In genomic region chr3:183775781-183776180, GRCh38 we compare ENCODE assay signal across 13 cellular contexts. TPM values are rescaled to one million over a fixed set of nuclear protein-coding genes. Genes with fewer than 3 reads are reported as not detected.
DNase-seq lines count a peak whose midpoint lies in the region; ATAC-seq and TF ChIP-seq lines count a peak whose summit lies in the region.
"Had no signal": no experiment of that assay in that cellular context is flagged by ENCODE, and none has a peak within 500 bp of the region (broad histone marks: within the 10 kb centered on the region; RNA-seq: fewer than 3 reads in every experiment).

No MANE protein-coding gene starts in this region.

- no peaks in the 10 kb centered on the region for H3K27me3 Mint-ChIP-seq in natural killer cell treated with Interleukin-12 subunit alpha and Interleukin-12 subunit beta and Interleukin-15 and Interleukin-18, amount 100 ng/mL, for 72 hours
- H3K27me3 Mint-ChIP-seq in CD8-positive, alpha-beta memory T cell, result no peaks in the 10 kb centered on the region
- H3K27me3 Mint-ChIP-seq: CD4-positive, CD25-positive, alpha-beta regulatory T cell had no signal

- H3K27ac ChIP-seq in HL-60 (replicated peaks), result peak overlapping the region; percentile 42
- no peak overlapping the region for H3K27ac ChIP-seq in heart left ventricle
- H3K27ac ChIP-seq in gastrocnemius medialis, result peak overlapping the region in 3 of 4 donors; percentile 40 to 71 (median 51)
- H3K27ac ChIP-seq in CD8-positive, alpha-beta memory T cell (ENCODE audit: low read depth, low read length), result no peak overlapping the region

- in situ Hi-C loops in gastrocnemius medialis (cut with MboI; ENCODE audit: low sequenced_read_pairs in 4 of 4), result no loop called here

- peak; percentile 76 to 94 (median 84) for ATAC-seq in heart left ventricle
- ATAC-seq in gastrocnemius medialis, result peak; percentile 90 to 92
- ATAC-seq in natural killer cell treated with Interleukin-12 subunit alpha and Interleukin-12 subunit beta and Interleukin-15 and Interleukin-18, amount 100 ng/mL, for 72 hours, result no peak

- H3K4me1 Mint-ChIP-seq in natural killer cell treated with Interleukin-12 subunit alpha and Interleukin-12 subunit beta and Interleukin-15 and Interleukin-18, amount 100 ng/mL, for 72 hours (ENCODE audit: low read depth in 2 of 2), result no peaks in the 10 kb centered on the region
- H3K4me1 Mint-ChIP-seq in CD8-positive, alpha-beta memory T cell, result no peaks in the 10 kb centered on the region

- TF ChIP-seq CTCF in HL-60 (IDR thresholded peaks at IDR 0.05; ENCODE audit: insufficient read depth, low read length), result no peak
- TF ChIP-seq CTCF in heart left ventricle (IDR thresholded peaks at IDR 0.05), result no peak
- TF ChIP-seq CTCF in gastrocnemius medialis (IDR thresholded peaks at IDR 0.05 in 4 of 5, conservative IDR thresholded peaks at IDR 0.05 in 1 of 5), result no peak

- WGBS in heart left ventricle, 4 donors, result 40 to 52% (median 45%) methylated on average over 5 of the region's 5 CpGs

- DNase-seq in HL-60 (ENCODE audit: low read depth in 1 of 2, low spot score in 1 of 2), result peak; percentile 31 to 79
- peak; percentile 7 for DNase-seq in OCI-M1 (lab: John Stamatoyannopoulos, UW)
- peak; percentile 53 to 76 (median 67) for DNase-seq in heart left ventricle
- peak; percentile 66 to 72 for DNase-seq in gastrocnemius medialis
- no peak for DNase-seq in NCI-H187 (lab: John Stamatoyannopoulos, UW)
- no peak for DNase-seq in natural killer cell treated with Interleukin-12 subunit alpha and Interleukin-12 subunit beta and Interleukin-15 and Interleukin-18, amount 100 ng/mL, for 72 hours (ENCODE audit: low spot score)
- DNase-seq in CD8-positive, alpha-beta memory T cell, result no peak
- DNase-seq: CD4-positive, CD25-positive, alpha-beta regulatory T cell; effector memory CD4-positive, alpha-beta T cell; NCI-H1092 treated with DMSO at 0.1 percent for 48 hours; stimulated activated CD4-positive, alpha-beta T cell treated with anti-CD3 and anti-CD28 coated beads, Interleukin-2, amount 100 ng/mL, for 24 hours had no signal

- TF ChIP-seq POLR2A in heart left ventricle (IDR thresholded peaks at IDR 0.05), result no peak
- no peak for TF ChIP-seq POLR2A in gastrocnemius medialis (IDR thresholded peaks at IDR 0.05)

- H3K9me3 ChIP-seq in heart left ventricle (no peaks in the 10 kb centered on the region), gastrocnemius medialis (no peaks in the 10 kb centered on the region)
- no peaks in the 10 kb centered on the region for H3K9me3 ChIP-seq in CD8-positive, alpha-beta memory T cell (ENCODE audit: low read length)

- H3K4me1 ChIP-seq in heart left ventricle (peaks cover 0 to 26% (median 4%) of the 10 kb centered on the region in 12 donors), gastrocnemius medialis (peaks cover 0 to 5% of the 10 kb centered on the region in 2 donors)
- H3K4me1 ChIP-seq in CD8-positive, alpha-beta memory T cell (ENCODE audit: insufficient read depth, low read length), result no peaks in the 10 kb centered on the region

- CTCF ChIA-PET in CD8-positive, alpha-beta memory T cell (lab: Charles Lee), result interaction anchor here (1.3 kb wide), 1 partner anchor 9 kb away, joined by 3 read pairs; no protein-coding TSS in a partner anchor

- H3K4me3 ChIP-seq in HL-60 (replicated peaks; ENCODE audit: insufficient read depth, low read length) (no peak overlapping the region), heart left ventricle (no peak overlapping the region), gastrocnemius medialis (no peak overlapping the region)
- H3K4me3 ChIP-seq in CD8-positive, alpha-beta memory T cell (ENCODE audit: low read length), result no peak overlapping the region

- H3K9me3 Mint-ChIP-seq in natural killer cell treated with Interleukin-12 subunit alpha and Interleukin-12 subunit beta and Interleukin-15 and Interleukin-18, amount 100 ng/mL, for 72 hours, result no peaks in the 10 kb centered on the region
- no peaks in the 10 kb centered on the region for H3K9me3 Mint-ChIP-seq in CD8-positive, alpha-beta memory T cell
- H3K9me3 Mint-ChIP-seq: CD4-positive, CD25-positive, alpha-beta regulatory T cell; T-helper 1 cell treated with Interleukin-12 subunit alpha and Interleukin-12 subunit beta and Interleukin-4 antibody, amounts not matched to agents 30 μg/mL and 1 μg/mL, for 36 hours had no signal

- H3K4me3 Mint-ChIP-seq in natural killer cell treated with Interleukin-12 subunit alpha and Interleukin-12 subunit beta and Interleukin-15 and Interleukin-18, amount 100 ng/mL, for 72 hours, result no peak overlapping the region
- no peak overlapping the region for H3K4me3 Mint-ChIP-seq in CD8-positive, alpha-beta memory T cell
- H3K4me3 Mint-ChIP-seq: CD4-positive, CD25-positive, alpha-beta regulatory T cell; mesothelial cell of epicardium; T-helper 1 cell treated with Interleukin-12 subunit alpha and Interleukin-12 subunit beta and Interleukin-4 antibody, amounts not matched to agents 30 μg/mL and 1 μg/mL, for 36 hours had no signal

- H3K27ac Mint-ChIP-seq in natural killer cell treated with Interleukin-12 subunit alpha and Interleukin-12 subunit beta and Interleukin-15 and Interleukin-18, amount 100 ng/mL, for 72 hours, result no peak overlapping the region
- peak overlapping the region in 2 of 8 donors; percentile 66 to 86 for H3K27ac Mint-ChIP-seq in CD8-positive, alpha-beta memory T cell
- H3K27ac Mint-ChIP-seq: mesothelial cell of epicardium; T-helper 1 cell treated with Interleukin-12 subunit alpha and Interleukin-12 subunit beta and Interleukin-4 antibody, amounts not matched to agents 30 μg/mL and 1 μg/mL, for 36 hours had no signal

- POLR2A ChIA-PET in CD8-positive, alpha-beta memory T cell (lab: Charles Lee), result no interaction called here

- H3K36me3 Mint-ChIP-seq in natural killer cell treated with Interleukin-12 subunit alpha and Interleukin-12 subunit beta and Interleukin-15 and Interleukin-18, amount 100 ng/mL, for 72 hours, result peaks cover 22% of the 10 kb centered on the region
- H3K36me3 Mint-ChIP-seq in CD8-positive, alpha-beta memory T cell, result peaks cover 19 to 81% (median 29%) of the 10 kb centered on the region in 3 donors

- H3K27me3 ChIP-seq in HL-60 (ENCODE audit: insufficient read depth, poor library complexity, severe bottlenecking), result no peaks in the 10 kb centered on the region
- no peaks in the 10 kb centered on the region for H3K27me3 ChIP-seq in heart left ventricle
- H3K27me3 ChIP-seq in gastrocnemius medialis, result no peaks in the 10 kb centered on the region
- H3K27me3 ChIP-seq in CD8-positive, alpha-beta memory T cell (ENCODE audit: insufficient read depth, low read length, poor library complexity, severe bottlenecking), result no peaks in the 10 kb centered on the region

- intact Hi-C loops in heart left ventricle (cut with DNase I), result no loop called here
- intact Hi-C loops in gastrocnemius medialis (cut with DNase I; ENCODE audit: low total_unique reads), result no loop called here

- H3K36me3 ChIP-seq in heart left ventricle (peaks cover 0 to 98% (median 85%) of the 10 kb centered on the region in 9 donors), gastrocnemius medialis (peaks cover 0 to 36% of the 10 kb centered on the region in 2 donors)
- H3K36me3 ChIP-seq in CD8-positive, alpha-beta memory T cell (ENCODE audit: insufficient read depth, low read length), result peaks cover 18% of the 10 kb centered on the region

RNA-seq across cellular contexts. Expression of gene MAP6D1, which starts 49.6 kb away (rescaled TPM):
- total RNA-seq in heart left ventricle, result 1 to 10 TPM; 1.6 to 6.6 (median 2.3) TPM
- polyA plus RNA-seq in heart left ventricle, result under 1 TPM in 1 of 2 donors, not detected in 1; 0.46 TPM
- 10 to 100 TPM in 2 of 4 donors, 1 to 10 TPM in 2; 2.5 to 13.8 (median 9.7) TPM for total RNA-seq in gastrocnemius medialis
- total RNA-seq in natural killer cell treated with Interleukin-12 subunit alpha and Interleukin-12 subunit beta and Interleukin-15 and Interleukin-18, amount 100 ng/mL, for 72 hours, result 1 to 10 TPM; 2.3 to 2.6 TPM
- 1 to 10 TPM; 3.7 to 3.8 TPM for total RNA-seq in CD8-positive, alpha-beta memory T cell
- polyA plus RNA-seq in CD8-positive, alpha-beta memory T cell, result 3.6 TPM

Comparison
In these comparisons a context has a peak if more than half of its experiments do, and no peak if none do; other contexts are left out.
1. DNase-seq: peak in HL-60 (2 of 2), OCI-M1 (single experiment), heart left ventricle (5 of 5) and gastrocnemius medialis (2 of 2); none in NCI-H187 (0 of 2), natural killer cell treated with Interleukin-12 subunit alpha and Interleukin-12 subunit beta and Interleukin-15 and Interleukin-18, amount 100 ng/mL, for 72 hours (single experiment) and CD8-positive, alpha-beta memory T cell (0 of 5).
2. H3K27ac ChIP-seq: peak in HL-60 (single experiment) and gastrocnemius medialis (3 of 4); none in heart left ventricle (0 of 12) and CD8-positive, alpha-beta memory T cell (single experiment).
3. ATAC-seq: peak in heart left ventricle (4 of 4) and gastrocnemius medialis (2 of 2); none in natural killer cell treated with Interleukin-12 subunit alpha and Interleukin-12 subunit beta and Interleukin-15 and Interleukin-18, amount 100 ng/mL, for 72 hours (0 of 2).